Comparison of ENCODE assay signal across 8 cellular contexts in genomic region chr16:22195695-22196558, GRCh38. TPM values are rescaled to one million over a fixed set of nuclear protein-coding genes. Genes with fewer than 3 reads are reported as not detected.
DNase-seq lines count a peak whose midpoint lies in the region; ATAC-seq lines count a peak whose summit lies in the region.

No MANE protein-coding gene starts in this region.

- peak overlapping the region; percentile 48 for H3K27ac ChIP-seq in cingulate gyrus (ENCODE audit: low read depth, low read length)

- H3K36me3 Mint-ChIP-seq in activated CD4-positive, alpha-beta T cell treated with anti-CD3 and anti-CD28 coated beads, Interleukin-2, amount 10 ng/mL, durations not matched to agents 24 days and 14 days (ENCODE audit: low read depth), result peaks cover 14% of the 10 kb centered on the region

- peaks cover 3% of the 10 kb centered on the region for H3K27me3 Mint-ChIP-seq in activated CD4-positive, alpha-beta T cell treated with anti-CD3 and anti-CD28 coated beads, Interleukin-2, amount 10 ng/mL, durations not matched to agents 24 days and 14 days

- H3K9me3 Mint-ChIP-seq in activated CD4-positive, alpha-beta T cell treated with anti-CD3 and anti-CD28 coated beads, Interleukin-2, amount 10 ng/mL, durations not matched to agents 24 days and 14 days, result peaks cover 13% of the 10 kb centered on the region

- peaks cover 51% of the 10 kb centered on the region for H3K4me1 Mint-ChIP-seq in activated CD4-positive, alpha-beta T cell treated with anti-CD3 and anti-CD28 coated beads, Interleukin-2, amount 10 ng/mL, durations not matched to agents 24 days and 14 days

- intact Hi-C loops in activated CD4-positive, alpha-beta T cell treated with anti-CD3 and anti-CD28 coated beads, Interleukin-2, amount 10 ng/mL, durations not matched to agents 24 days and 14 days (cut with micrococcal nuclease), result loop anchor here (1.0 kb wide), 2 partner anchors 10 to 101 kb away; partner anchors contain the start of genes EEF2K and POLR3E
- intact Hi-C loops in left colon (cut with DNase I, micrococcal nuclease), result loop anchor here in 1 of 2 donors (5.0 kb wide), 1 partner anchor 101 kb away; the partner anchor contains the start of gene POLR3E

- DNase-seq in GM04504 (ENCODE audit: low read depth), result peak; percentile 76
- peak; percentile 81 for DNase-seq in NCI-H526 treated with DMSO at 0.1 percent for 48 hours (lab: John Stamatoyannopoulos, UW)
- DNase-seq in activated CD4-positive, alpha-beta T cell treated with anti-CD3 and anti-CD28 coated beads, Interleukin-2, amount 10 ng/mL, durations not matched to agents 24 days and 14 days, result peak; percentile 98
- DNase-seq in left colon, result peak; percentile 77 to 91
- DNase-seq in stimulated activated CD4-positive, alpha-beta T cell treated with anti-CD3 and anti-CD28 coated beads, Interleukin-1b, Interleukin-23, amount 100 ng/mL, for 1 hour (ENCODE audit: low read depth in 2 of 2), result peak; percentile 80 to 93
- no peak for DNase-seq in HPDE6-E6E7 (ENCODE audit: extremely low spot score)

- ATAC-seq in HG03432 (IDR thresholded peaks at IDR 0.05; ENCODE audit: unreplicated experiment), result peak; percentile 31
- ATAC-seq in left colon, result peak; percentile 35

- peak overlapping the region; percentile 94 for H3K27ac Mint-ChIP-seq in activated CD4-positive, alpha-beta T cell treated with anti-CD3 and anti-CD28 coated beads, Interleukin-2, amount 10 ng/mL, durations not matched to agents 24 days and 14 days

- H3K4me3 Mint-ChIP-seq in activated CD4-positive, alpha-beta T cell treated with anti-CD3 and anti-CD28 coated beads, Interleukin-2, amount 10 ng/mL, durations not matched to agents 24 days and 14 days, result peak overlapping the region; percentile 85

RNA-seq across cellular contexts. Expression of gene EEF2K, which starts 10.2 kb away (rescaled TPM):
- total RNA-seq in activated CD4-positive, alpha-beta T cell treated with anti-CD3 and anti-CD28 coated beads, Interleukin-2, amount 10 ng/mL, durations not matched to agents 24 days and 14 days, result 30.5 and 33.9 TPM in 2 replicates
- total RNA-seq in left colon, result 10 to 100 TPM; 26.4 to 35.2 TPM

RNA-seq across cellular contexts. Expression of gene SDR42E2, which starts 33.6 kb away (rescaled TPM):
- total RNA-seq in activated CD4-positive, alpha-beta T cell treated with anti-CD3 and anti-CD28 coated beads, Interleukin-2, amount 10 ng/mL, durations not matched to agents 24 days and 14 days, result 0.07 TPM in 1 of 2 replicates, not detected in the other
- not detected for total RNA-seq in left colon
